ENCODE assay signal across 8 cellular contexts in genomic region chr14:69767369-69767999, GRCh38. TPM values are rescaled to one million over a fixed set of nuclear protein-coding genes. Genes with fewer than 3 reads are reported as not detected.
A peak's percentile ranks its signal among the peaks of the same experiment; 100 is the strongest.
DNase-seq lines count a peak whose midpoint lies in the region; ATAC-seq and TF ChIP-seq lines count a peak whose summit lies in the region.

No MANE protein-coding gene starts in this region.

- in situ Hi-C loops in transverse colon (cut with MboI; ENCODE audit: low pct_ligation_motif_present in 1 of 4, low pct_unique_long_range_greater_than_20kb in 1 of 4, low sequenced_read_pairs in 3 of 4): no loop called here

- no peak for TF ChIP-seq CTCF in GM12864 (IDR thresholded peaks at IDR 0.05; ENCODE audit: low read depth, low read length, missing control alignments)
- no peak for TF ChIP-seq CTCF in heart right ventricle (IDR thresholded peaks at IDR 0.05)
- no peak for TF ChIP-seq CTCF in transverse colon (IDR thresholded peaks at IDR 0.05)

- H3K4me1 ChIP-seq in heart right ventricle (peaks cover 0 to 54% (median 48%) of the 10 kb centered on the region in 9 donors), transverse colon (peaks cover 26 to 60% (median 31%) of the 10 kb centered on the region in 4 donors)

- H3K36me3 ChIP-seq in heart right ventricle (peaks cover 0 to 48% (median 44%) of the 10 kb centered on the region in 9 donors), transverse colon (peaks cover 0 to 45% (median 22%) of the 10 kb centered on the region in 4 donors)

- DNase-seq in GM12864 (ENCODE audit: low read depth): peak; percentile 68
- peak; percentile 79 for DNase-seq in NCI-H1417 treated with DMSO at 0.1 percent for 48 hours (lab: John Stamatoyannopoulos, UW)
- peak; percentile 91 for DNase-seq in SW480 (ENCODE audit: low spot score)
- peak; percentile 91 to 93 for DNase-seq in heart right ventricle
- peak; percentile 85 for DNase-seq in pons (ENCODE audit: low spot score)
- DNase-seq in transverse colon: peak; percentile 92

- no peak for TF ChIP-seq EP300 in transverse colon (IDR thresholded peaks at IDR 0.05; ENCODE audit: low read depth)

- ATAC-seq in HG02798 (IDR thresholded peaks at IDR 0.05; ENCODE audit: poor library complexity, unreplicated experiment) (peak; percentile 76), heart right ventricle (peak; percentile 89 to 96 (median 93))

- H3K27ac ChIP-seq in adipose tissue (ENCODE audit: low read depth, low read length) (peak overlapping the region; percentile 98), heart right ventricle (peak overlapping the region; percentile 98 to 100 (median 100)), transverse colon (peak overlapping the region; percentile 98 to 100 (median 100))

- H3K9me3 ChIP-seq in heart right ventricle: no peaks in the 10 kb centered on the region
- H3K9me3 ChIP-seq in transverse colon: no peaks in the 10 kb centered on the region

- H3K27me3 ChIP-seq in heart right ventricle (no peaks in the 10 kb centered on the region), transverse colon (no peaks in the 10 kb centered on the region)

- WGBS in adipose tissue, 3 donors: 0 to 1% (median 0%) methylated on average over 52 to 54 of the region's 54 CpGs
- WGBS in heart right ventricle, 2 donors: 0% methylated on average over 54 of the region's 54 CpGs
- 1% methylated on average over 38 of the region's 54 CpGs; no CpG with 5 or more reads in 1 of the 2 donors for WGBS in transverse colon (ENCODE audit: low coverage in 1 of 2), 2 donors

- intact Hi-C loops in heart right ventricle (cut with DNase I): loop anchor here in 2 of 10 donors (1.0 to 2.0 kb wide), 2 partner anchors 73 to 156 kb away; partner anchors contain the start of gene SUSD6 (in 1 of the 2)
- intact Hi-C loops in transverse colon (cut with DNase I; ENCODE audit: low total_unique reads): no loop called here

- peak overlapping the region; percentile 100 for H3K4me3 ChIP-seq in GM12864 (ENCODE audit: low read depth, low read length)
- peak overlapping the region; percentile 82 to 97 (median 92) for H3K4me3 ChIP-seq in heart right ventricle
- peak overlapping the region; percentile 85 to 99 (median 90) for H3K4me3 ChIP-seq in transverse colon

- TF ChIP-seq POLR2A in transverse colon (IDR thresholded peaks at IDR 0.05): peak; percentile 65

RNA-seq across cellular contexts. Expression of gene SRSF5, which starts 0.5 kb away (rescaled TPM):
- polyA plus RNA-seq in adipose tissue (100 to 1,000 TPM; 133 to 365 (median 308) TPM), heart right ventricle (100 to 1,000 TPM; 135 to 310 TPM)
- total RNA-seq in heart right ventricle (100 to 1,000 TPM; 149 to 221 (median 173) TPM), transverse colon (100 to 1,000 TPM; 255 to 557 (median 471) TPM)

RNA-seq across cellular contexts. Expression of gene SLC10A1, which starts 29.6 kb away (rescaled TPM):
- polyA plus RNA-seq in adipose tissue (not detected), heart right ventricle (not detected)
- total RNA-seq in heart right ventricle (not detected), transverse colon (under 1 TPM in 1 of 4 donors, not detected in 3; 0.27 TPM)

Comparison
In these comparisons a context has a peak if more than half of its experiments do, and no peak if none do; other contexts are left out.
1. Peak in every context shown above with its lines: DNase-seq, ATAC-seq, H3K4me3 ChIP-seq and H3K27ac ChIP-seq.